In the genomic region with DNA sequence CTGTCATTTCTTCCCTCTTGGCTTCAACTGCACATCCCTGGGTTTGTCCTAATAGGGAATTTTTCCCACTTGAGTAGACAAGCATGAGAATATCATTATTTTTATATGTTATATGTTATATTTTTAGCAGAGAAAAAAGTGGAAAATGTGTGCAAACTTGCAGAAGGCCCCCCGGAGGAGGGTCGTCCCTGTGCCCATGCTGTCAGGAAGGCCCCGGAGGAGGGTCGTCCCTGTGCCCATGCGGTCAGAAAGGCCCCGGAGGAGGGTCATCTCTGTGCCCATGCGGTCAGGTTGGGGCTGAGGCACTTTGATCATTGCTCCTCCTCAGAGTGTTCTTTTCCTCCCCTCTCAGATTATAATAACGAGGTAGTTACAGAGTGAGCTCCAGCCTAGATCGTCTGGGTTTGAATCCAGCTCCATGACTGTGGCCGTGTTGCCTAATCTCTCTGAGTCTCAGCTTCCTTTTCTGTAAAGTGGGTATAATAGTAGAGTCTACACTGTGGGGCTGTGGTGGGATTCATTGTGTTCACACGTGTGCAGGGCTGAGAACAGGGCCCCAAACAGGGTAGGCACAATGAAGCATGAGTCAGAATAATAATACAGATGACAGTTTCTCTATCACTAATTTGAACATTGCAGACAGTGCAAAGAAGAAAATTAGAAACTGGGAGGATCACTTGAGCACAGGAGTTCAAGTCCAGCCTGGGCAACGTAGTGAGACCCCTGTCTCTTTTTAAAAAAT, we compare ENCODE assay signal across 26 cellular contexts. TPM values are rescaled to one million over a fixed set of nuclear protein-coding genes. Genes with fewer than 3 reads are reported as not detected.
A peak's percentile ranks its signal among the peaks of the same experiment; 100 is the strongest.
DNase-seq lines count a peak whose midpoint lies in the region; ATAC-seq and FAIRE-seq lines count a peak whose summit lies in the region.
"Had no signal": no experiment of that assay in that cellular context is flagged by ENCODE, and none has a peak within 500 bp of the region (broad histone marks: within the 10 kb centered on the region; RNA-seq: fewer than 3 reads in every experiment).

No MANE protein-coding gene starts in this region.

- ATAC-seq in T-helper 17 cell = no peak
- ATAC-seq in stimulated activated effector memory CD8-positive, alpha-beta T cell treated with anti-CD3 and anti-CD28 coated beads, Interleukin-12 subunit alpha, Interleukin-12 subunit beta, amount 100 ng/mL, for 72 hours = peak; percentile 90
- ATAC-seq: psoas muscle, T-cell had no signal

- no peak overlapping the region for H3K4me3 Mint-ChIP-seq in activated naive CD4-positive, alpha-beta T cell treated with anti-CD3 and anti-CD28 coated beads, Interleukin-2, amount 50 U/mL, for 24 hours
- H3K4me3 Mint-ChIP-seq in T-helper 17 cell = no peak overlapping the region
- peak overlapping the region; percentile 49 for H3K4me3 Mint-ChIP-seq in stimulated activated effector memory CD8-positive, alpha-beta T cell treated with anti-CD3 and anti-CD28 coated beads, Interleukin-12 subunit alpha, Interleukin-12 subunit beta, amount 100 ng/mL, for 72 hours
- H3K4me3 Mint-ChIP-seq: endodermal cell, T-cell had no signal

- no peaks in the 10 kb centered on the region for H3K27me3 Mint-ChIP-seq in activated naive CD4-positive, alpha-beta T cell treated with anti-CD3 and anti-CD28 coated beads, Interleukin-2, amount 50 U/mL, for 24 hours
- H3K27me3 Mint-ChIP-seq in T-helper 17 cell = no peaks in the 10 kb centered on the region
- H3K27me3 Mint-ChIP-seq: T-cell had no signal

- peak overlapping the region; percentile 6 for H3K27ac Mint-ChIP-seq in activated naive CD4-positive, alpha-beta T cell treated with anti-CD3 and anti-CD28 coated beads, Interleukin-2, amount 50 U/mL, for 24 hours
- peak overlapping the region; percentile 91 for H3K27ac Mint-ChIP-seq in T-helper 17 cell
- peak overlapping the region; percentile 60 for H3K27ac Mint-ChIP-seq in stimulated activated effector memory CD8-positive, alpha-beta T cell treated with anti-CD3 and anti-CD28 coated beads, Interleukin-12 subunit alpha, Interleukin-12 subunit beta, amount 100 ng/mL, for 72 hours
- H3K27ac Mint-ChIP-seq: endodermal cell had no signal

- peak overlapping the region; percentile 54 for H3K27ac ChIP-seq in epithelial cell of prostate
- H3K27ac ChIP-seq: C4-2B, HL-60, Peyer's patch, psoas muscle, SJCRH30, thoracic aorta had no signal

- H3K36me3 Mint-ChIP-seq in activated naive CD4-positive, alpha-beta T cell treated with anti-CD3 and anti-CD28 coated beads, Interleukin-2, amount 50 U/mL, for 24 hours = peaks cover 14% of the 10 kb centered on the region
- H3K36me3 Mint-ChIP-seq in T-helper 17 cell (ENCODE audit: low read depth) = peaks cover 12% of the 10 kb centered on the region
- peaks cover 89% of the 10 kb centered on the region for H3K36me3 Mint-ChIP-seq in stimulated activated effector memory CD8-positive, alpha-beta T cell treated with anti-CD3 and anti-CD28 coated beads, Interleukin-12 subunit alpha, Interleukin-12 subunit beta, amount 100 ng/mL, for 72 hours

- no peaks in the 10 kb centered on the region for H3K9me3 ChIP-seq in T-helper 17 cell (ENCODE audit: control insufficient read depth, low read length, poor library complexity, severe bottlenecking)
- H3K9me3 ChIP-seq: Peyer's patch, psoas muscle, SJCRH30, thoracic aorta had no signal

- FAIRE-seq in HTR-8/SVneo (lab: Jason Lieb, UNC) = no peak
- FAIRE-seq: GM12892 had no signal

- no peak for DNase-seq in activated naive CD4-positive, alpha-beta T cell treated with anti-CD3 and anti-CD28 coated beads, Interleukin-2, amount 50 U/mL, for 16 hours
- no peak for DNase-seq in T-helper 17 cell
- no peak for DNase-seq in epithelial cell of prostate (ENCODE audit: low read depth, low spot score)
- DNase-seq in stimulated activated effector memory CD8-positive, alpha-beta T cell treated with anti-CD3 and anti-CD28 coated beads, Interleukin-12 subunit alpha, Interleukin-12 subunit beta, amount 100 ng/mL, for 72 hours (ENCODE audit: low spot score in 2 of 2) = no peak
- DNase-seq in HTR-8/SVneo (ENCODE audit: insufficient read length, low spot score) = no peak
- no peak for DNase-seq in iPS-NIHi7 (ENCODE audit: extremely low spot score)
- DNase-seq in NCI-H1930 (lab: John Stamatoyannopoulos, UW) = no peak
- DNase-seq: activated CD4-positive, CD25-positive, alpha-beta regulatory T cell treated with anti-CD3 and anti-CD28 coated beads, Interleukin-2, amount 50 U/mL, for 72 hours; activated effector memory CD4-positive, alpha-beta T cell treated with anti-CD3 and anti-CD28 coated beads, Interleukin-2, amount 50 U/mL, for 16 hours; amygdala; cortex of kidney; endodermal cell; HCEC 1CT; NCI-H1694; NCI-H2171 treated with DMSO at 0.1 percent for 48 hours; NCI-H526 treated with DMSO at 0.1 percent for 48 hours; Peyer's patch; psoas muscle; SJCRH30; stimulated activated CD4-positive, alpha-beta T cell treated with anti-CD3 and anti-CD28 coated beads, Interleukin-2, amount 100 ng/mL, for 24 hours; T-cell had no signal

- H3K9me3 Mint-ChIP-seq in activated naive CD4-positive, alpha-beta T cell treated with anti-CD3 and anti-CD28 coated beads, Interleukin-2, amount 50 U/mL, for 24 hours = no peaks in the 10 kb centered on the region
- H3K9me3 Mint-ChIP-seq in stimulated activated effector memory CD8-positive, alpha-beta T cell treated with anti-CD3 and anti-CD28 coated beads, Interleukin-12 subunit alpha, Interleukin-12 subunit beta, amount 100 ng/mL, for 72 hours = no peaks in the 10 kb centered on the region
- H3K9me3 Mint-ChIP-seq: T-cell had no signal

- peaks cover 25% of the 10 kb centered on the region for H3K4me1 Mint-ChIP-seq in activated naive CD4-positive, alpha-beta T cell treated with anti-CD3 and anti-CD28 coated beads, Interleukin-2, amount 50 U/mL, for 24 hours
- H3K4me1 Mint-ChIP-seq in T-helper 17 cell = peaks cover 40% of the 10 kb centered on the region
- H3K4me1 Mint-ChIP-seq in stimulated activated effector memory CD8-positive, alpha-beta T cell treated with anti-CD3 and anti-CD28 coated beads, Interleukin-12 subunit alpha, Interleukin-12 subunit beta, amount 100 ng/mL, for 72 hours = peaks cover 61% of the 10 kb centered on the region
- H3K4me1 Mint-ChIP-seq: endodermal cell had no signal

RNA-seq across cellular contexts. Expression of a gene that starts 33.4 kb away (rescaled TPM):
- 10 to 100 TPM; 68.8 to 71.2 TPM for total RNA-seq in T-helper 17 cell

Comparison
In these comparisons a context has a peak if more than half of its experiments do, and no peak if none do; other contexts are left out.
1. H3K27ac Mint-ChIP-seq: peak in every context shown above with its lines; median percentile 91 in T-helper 17 cell; 60 in stimulated activated effector memory CD8-positive, alpha-beta T cell treated with anti-CD3 and anti-CD28 coated beads, Interleukin-12 subunit alpha, Interleukin-12 subunit beta, amount 100 ng/mL, for 72 hours; 6 in activated naive CD4-positive, alpha-beta T cell treated with anti-CD3 and anti-CD28 coated beads, Interleukin-2, amount 50 U/mL, for 24 hours.